2 cellular contexts compared by ENCODE assay signal in the genomic region with DNA sequence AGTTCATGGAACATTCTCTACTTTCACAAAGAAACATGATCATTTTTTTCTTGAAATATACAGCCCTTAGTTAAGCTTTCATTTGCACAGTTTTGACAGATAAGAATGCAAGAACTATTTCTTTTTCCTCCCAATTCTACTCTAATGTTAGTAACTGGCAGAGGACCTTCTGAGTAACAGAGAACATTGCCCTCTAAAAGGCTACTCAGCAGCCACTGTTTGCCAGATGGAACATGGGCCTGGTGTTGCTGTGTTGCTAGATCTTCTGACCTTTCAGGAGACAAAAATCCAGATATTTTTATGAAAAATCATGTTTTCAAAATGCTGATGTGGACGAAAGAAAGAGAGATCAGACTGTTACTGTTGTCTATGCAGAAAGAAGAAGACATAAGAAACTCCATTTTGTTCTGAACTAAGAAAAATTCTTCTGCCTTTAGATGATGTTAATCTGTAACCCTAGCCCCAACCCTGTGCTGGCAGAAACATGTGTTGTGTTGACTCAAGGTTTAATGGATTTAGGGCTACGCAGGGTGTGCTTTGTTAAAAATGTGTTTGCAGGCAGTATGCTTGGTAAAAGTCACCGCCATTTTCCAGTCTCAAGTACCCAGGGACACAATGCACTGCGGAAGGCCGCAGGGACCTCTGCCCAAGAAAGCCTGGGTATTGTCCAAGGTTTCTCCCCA.
A peak's percentile ranks its signal among the peaks of the same experiment; 100 is the strongest.
TF ChIP-seq lines count a peak whose summit lies in the region.

No MANE protein-coding gene starts in this region.

TF ChIP-seq in HepG2, 621 proteins besides CTCF, POLR2A, EP300 and RAD21 (continues in another document):
- TF ChIP-seq ZNF782 (CRISPR knock-in tag; IDR thresholded peaks at IDR 0.05; ENCODE audit: borderline replicate concordance) (no peak), MAFF (IDR thresholded peaks at IDR 0.05; ENCODE audit: low read depth, low read length) (0 out of 2 replicates have a peak, but pooled peaks have one; percentile 25), ARHGAP35 (CRISPR knock-in tag; IDR thresholded peaks at IDR 0.05; ENCODE audit: borderline replicate concordance) (no peak), RBM22 (optimal IDR thresholded peaks at IDR 0.05; ENCODE audit: low read length) (no peak), FOXJ3 (CRISPR knock-in tag; IDR thresholded peaks at IDR 0.05; ENCODE audit: borderline replicate concordance) (peak; percentile 71), NR2F2 (IDR thresholded peaks at IDR 0.05; ENCODE audit: borderline replicate concordance, low read depth) (no peak), HNF4G (IDR thresholded peaks at IDR 0.05; ENCODE audit: borderline replicate concordance, low read depth, low read length) (no peak), HNF4G (CRISPR knock-in tag; IDR thresholded peaks at IDR 0.05; ENCODE audit: borderline replicate concordance, low read depth) (no peak), KMT2A (CRISPR knock-in tag; IDR thresholded peaks at IDR 0.05) (no peak), ZNF572 (CRISPR knock-in tag; IDR thresholded peaks at IDR 0.05) (no peak), DR1 (CRISPR knock-in tag; IDR thresholded peaks at IDR 0.05) (0 out of 2 replicates have a peak, but pooled peaks have one; percentile 17)
- TF ChIP-seq, protein P1, sequence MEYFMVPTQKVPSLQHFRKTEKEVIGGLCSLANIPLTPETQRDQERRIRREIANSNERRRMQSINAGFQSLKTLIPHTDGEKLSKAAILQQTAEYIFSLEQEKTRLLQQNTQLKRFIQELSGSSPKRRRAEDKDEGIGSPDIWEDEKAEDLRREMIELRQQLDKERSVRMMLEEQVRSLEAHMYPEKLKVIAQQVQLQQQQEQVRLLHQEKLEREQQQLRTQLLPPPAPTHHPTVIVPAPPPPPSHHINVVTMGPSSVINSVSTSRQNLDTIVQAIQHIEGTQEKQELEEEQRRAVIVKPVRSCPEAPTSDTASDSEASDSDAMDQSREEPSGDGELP (IDR thresholded peaks at IDR 0.05; ENCODE audit: borderline replicate concordance, low read depth) = no peak
- TF ChIP-seq, protein P2, sequence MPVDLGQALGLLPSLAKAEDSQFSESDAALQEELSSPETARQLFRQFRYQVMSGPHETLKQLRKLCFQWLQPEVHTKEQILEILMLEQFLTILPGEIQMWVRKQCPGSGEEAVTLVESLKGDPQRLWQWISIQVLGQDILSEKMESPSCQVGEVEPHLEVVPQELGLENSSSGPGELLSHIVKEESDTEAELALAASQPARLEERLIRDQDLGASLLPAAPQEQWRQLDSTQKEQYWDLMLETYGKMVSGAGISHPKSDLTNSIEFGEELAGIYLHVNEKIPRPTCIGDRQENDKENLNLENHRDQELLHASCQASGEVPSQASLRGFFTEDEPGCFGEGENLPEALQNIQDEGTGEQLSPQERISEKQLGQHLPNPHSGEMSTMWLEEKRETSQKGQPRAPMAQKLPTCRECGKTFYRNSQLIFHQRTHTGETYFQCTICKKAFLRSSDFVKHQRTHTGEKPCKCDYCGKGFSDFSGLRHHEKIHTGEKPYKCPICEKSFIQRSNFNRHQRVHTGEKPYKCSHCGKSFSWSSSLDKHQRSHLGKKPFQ (CRISPR knock-in tag; IDR thresholded peaks at IDR 0.05; ENCODE audit: insufficient replicate concordance) = peak; percentile 12
- TF ChIP-seq, protein P3, sequence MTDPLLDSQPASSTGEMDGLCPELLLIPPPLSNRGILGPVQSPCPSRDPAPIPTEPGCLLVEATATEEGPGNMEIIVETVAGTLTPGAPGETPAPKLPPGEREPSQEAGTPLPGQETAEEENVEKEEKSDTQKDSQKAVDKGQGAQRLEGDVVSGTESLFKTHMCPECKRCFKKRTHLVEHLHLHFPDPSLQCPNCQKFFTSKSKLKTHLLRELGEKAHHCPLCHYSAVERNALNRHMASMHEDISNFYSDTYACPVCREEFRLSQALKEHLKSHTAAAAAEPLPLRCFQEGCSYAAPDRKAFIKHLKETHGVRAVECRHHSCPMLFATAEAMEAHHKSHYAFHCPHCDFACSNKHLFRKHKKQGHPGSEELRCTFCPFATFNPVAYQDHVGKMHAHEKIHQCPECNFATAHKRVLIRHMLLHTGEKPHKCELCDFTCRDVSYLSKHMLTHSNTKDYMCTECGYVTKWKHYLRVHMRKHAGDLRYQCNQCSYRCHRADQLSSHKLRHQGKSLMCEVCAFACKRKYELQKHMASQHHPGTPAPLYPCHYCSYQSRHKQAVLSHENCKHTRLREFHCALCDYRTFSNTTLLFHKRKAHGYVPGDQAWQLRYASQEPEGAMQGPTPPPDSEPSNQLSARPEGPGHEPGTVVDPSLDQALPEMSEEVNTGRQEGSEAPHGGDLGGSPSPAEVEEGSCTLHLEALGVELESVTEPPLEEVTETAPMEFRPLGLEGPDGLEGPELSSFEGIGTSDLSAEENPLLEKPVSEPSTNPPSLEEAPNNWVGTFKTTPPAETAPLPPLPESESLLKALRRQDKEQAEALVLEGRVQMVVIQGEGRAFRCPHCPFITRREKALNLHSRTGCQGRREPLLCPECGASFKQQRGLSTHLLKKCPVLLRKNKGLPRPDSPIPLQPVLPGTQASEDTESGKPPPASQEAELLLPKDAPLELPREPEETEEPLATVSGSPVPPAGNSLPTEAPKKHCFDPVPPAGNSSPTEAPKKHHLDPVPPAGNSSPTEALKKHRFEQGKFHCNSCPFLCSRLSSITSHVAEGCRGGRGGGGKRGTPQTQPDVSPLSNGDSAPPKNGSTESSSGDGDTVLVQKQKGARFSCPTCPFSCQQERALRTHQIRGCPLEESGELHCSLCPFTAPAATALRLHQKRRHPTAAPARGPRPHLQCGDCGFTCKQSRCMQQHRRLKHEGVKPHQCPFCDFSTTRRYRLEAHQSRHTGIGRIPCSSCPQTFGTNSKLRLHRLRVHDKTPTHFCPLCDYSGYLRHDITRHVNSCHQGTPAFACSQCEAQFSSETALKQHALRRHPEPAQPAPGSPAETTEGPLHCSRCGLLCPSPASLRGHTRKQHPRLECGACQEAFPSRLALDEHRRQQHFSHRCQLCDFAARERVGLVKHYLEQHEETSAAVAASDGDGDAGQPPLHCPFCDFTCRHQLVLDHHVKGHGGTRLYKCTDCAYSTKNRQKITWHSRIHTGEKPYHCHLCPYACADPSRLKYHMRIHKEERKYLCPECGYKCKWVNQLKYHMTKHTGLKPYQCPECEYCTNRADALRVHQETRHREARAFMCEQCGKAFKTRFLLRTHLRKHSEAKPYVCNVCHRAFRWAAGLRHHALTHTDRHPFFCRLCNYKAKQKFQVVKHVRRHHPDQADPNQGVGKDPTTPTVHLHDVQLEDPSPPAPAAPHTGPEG (CRISPR knock-in tag; IDR thresholded peaks at IDR 0.05) = peak; percentile 56; the same call in 1 of the 2 replicates
- TF ChIP-seq, protein P4, sequence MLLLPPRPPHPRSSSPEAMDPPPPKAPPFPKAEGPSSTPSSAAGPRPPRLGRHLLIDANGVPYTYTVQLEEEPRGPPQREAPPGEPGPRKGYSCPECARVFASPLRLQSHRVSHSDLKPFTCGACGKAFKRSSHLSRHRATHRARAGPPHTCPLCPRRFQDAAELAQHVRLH (CRISPR knock-in tag; IDR thresholded peaks at IDR 0.05; ENCODE audit: borderline replicate concordance, low read depth) = no peak

TF ChIP-seq in HEK293T, 16 proteins besides CTCF, POLR2A, EP300 and RAD21:
- TF ChIP-seq HDGF (IDR thresholded peaks at IDR 0.05; ENCODE audit: borderline replicate concordance) (no peak), ELF4 (IDR thresholded peaks at IDR 0.05) (no peak), FOXA1 (IDR thresholded peaks at IDR 0.05) (no peak), BHLHE40 (IDR thresholded peaks at IDR 0.05; ENCODE audit: borderline replicate concordance) (no peak), FOXK2 (IDR thresholded peaks at IDR 0.05) (no peak), CTBP1 (IDR thresholded peaks at IDR 0.05; ENCODE audit: borderline replicate concordance) (no peak), FOXM1 (IDR thresholded peaks at IDR 0.05; ENCODE audit: borderline replicate concordance) (no peak), ZNF384 (IDR thresholded peaks at IDR 0.05) (no peak), TARDBP (IDR thresholded peaks at IDR 0.05) (no peak), SUZ12 (IDR thresholded peaks at IDR 0.05) (no peak), L3MBTL2 (conservative IDR thresholded peaks at IDR 0.05) (no peak), SP1 (IDR thresholded peaks at IDR 0.05) (no peak), PKNOX1 (IDR thresholded peaks at IDR 0.05) (no peak), NFRKB (IDR thresholded peaks at IDR 0.05) (no peak)
